Comparison of ENCODE assay signal across 17 cellular contexts in the genomic region with DNA sequence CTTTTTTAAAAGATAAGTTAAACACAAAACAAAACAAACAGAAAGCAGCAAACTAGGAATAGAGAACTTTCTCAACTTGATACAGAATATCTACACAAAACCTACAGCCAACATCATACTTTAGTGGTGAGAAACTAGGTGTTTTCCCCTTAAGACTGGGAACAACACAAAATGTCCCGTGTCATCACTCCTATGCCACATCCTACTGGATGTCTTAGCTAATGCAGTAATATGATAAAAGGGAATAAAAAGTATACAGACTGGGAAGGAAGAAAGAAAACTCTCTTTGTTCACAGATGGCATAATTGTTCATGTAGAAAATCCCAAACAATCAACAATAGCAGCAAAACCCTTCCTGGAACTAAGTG. TPM values are rescaled to one million over a fixed set of nuclear protein-coding genes. Genes with fewer than 3 reads are reported as not detected.
DNase-seq lines count a peak whose midpoint lies in the region; ATAC-seq and TF ChIP-seq lines count a peak whose summit lies in the region.
"Had no signal": no experiment of that assay in that cellular context is flagged by ENCODE, and none has a peak within 500 bp of the region (broad histone marks: within the 10 kb centered on the region; RNA-seq: fewer than 3 reads in every experiment).

No MANE protein-coding gene starts in this region.

- no TSS peak for BruUV-seq in PC-9 (replicated peaks; lab: Mats Ljungman, UMichigan)

- CTCF ChIA-PET in PC-9 (lab: Charles Lee): interaction anchor here (0.5 kb wide), 1 partner anchor 14 kb away, joined by 4 read pairs; no protein-coding TSS in a partner anchor

- no peak for TF ChIP-seq CTCF in PC-9 (conservative IDR thresholded peaks at IDR 0.05)
- TF ChIP-seq CTCF in fibroblast of pulmonary artery (IDR thresholded peaks at IDR 0.05; ENCODE audit: low read length, missing control alignments): no peak
- TF ChIP-seq CTCF in thyroid gland (IDR thresholded peaks at IDR 0.05): no peak

- no peaks in the 10 kb centered on the region for H4K20me1 ChIP-seq in PC-9 (ENCODE audit: insufficient read depth)

- DNase-seq in PC-9 (no peak), fibroblast of pulmonary artery (ENCODE audit: low read depth) (peak; percentile 42), NCI-H187 treated with DMSO at 0.1 percent for 48 hours (lab: John Stamatoyannopoulos, UW) (no peak), Ammon's horn (ENCODE audit: low spot score) (no peak), thyroid gland (no peak), MG63 (no peak)
- DNase-seq: DMS153, EL, HFFc6, NCI-H1048, NCI-H1694, NCI-H446, NCI-H774, SHP77 treated with DMSO at 0.1 percent for 48 hours had no signal

- H3K9me3 ChIP-seq in PC-9 (ENCODE audit: insufficient read depth, low read depth) (peaks cover 7% of the 10 kb centered on the region), thyroid gland (no peaks in the 10 kb centered on the region), MG63 (no peaks in the 10 kb centered on the region)

- H3K9me2 ChIP-seq in PC-9 (ENCODE audit: insufficient read depth): no peaks in the 10 kb centered on the region

- H3K27me3 ChIP-seq in PC-9 (ENCODE audit: insufficient read depth, low read depth) (no peaks in the 10 kb centered on the region), thyroid gland (no peaks in the 10 kb centered on the region), MG63 (no peaks in the 10 kb centered on the region)

- POLR2A ChIA-PET in PC-9 (lab: Charles Lee; ENCODE audit: unreplicated experiment): no interaction called here

- H3K36me3 ChIP-seq in PC-9 (ENCODE audit: low read depth): no peaks in the 10 kb centered on the region
- no peaks in the 10 kb centered on the region for H3K36me3 ChIP-seq in thyroid gland
- H3K36me3 ChIP-seq in MG63: no peaks in the 10 kb centered on the region; the same call in 1 of the 2 replicates

- H3K4me3 ChIP-seq in PC-9 (no peak overlapping the region), fibroblast of pulmonary artery (replicated peaks; ENCODE audit: low read depth, low read length) (no peak overlapping the region), thyroid gland (replicated peaks in 1 of 3) (no peak overlapping the region), MG63 (no peak overlapping the region)

- TF ChIP-seq POLR2A in thyroid gland (IDR thresholded peaks at IDR 0.05): no peak

- H3F3A ChIP-seq in PC-9 (ENCODE audit: insufficient read depth, low read depth): peaks cover 23% of the 10 kb centered on the region

- H3K4me1 ChIP-seq in PC-9 (replicated peaks; ENCODE audit: insufficient read depth) (peaks cover 47% of the 10 kb centered on the region), thyroid gland (no peaks in the 10 kb centered on the region)

- WGBS in thyroid gland, 2 donors: 76 to 85% methylated on average over 1 of the region's 1 CpG

- ATAC-seq in GM18868 (IDR thresholded peaks at IDR 0.05; ENCODE audit: unreplicated experiment) (peak; percentile 47), HG02642 (IDR thresholded peaks at IDR 0.05; ENCODE audit: poor library complexity, unreplicated experiment) (peak; percentile 12)

- intact Hi-C loops in PC-9 (cut with micrococcal nuclease; ENCODE audit: unreplicated experiment) (no loop called here), thyroid gland (cut with DNase I) (no loop called here)

- H3K79me2 ChIP-seq in PC-9 (ENCODE audit: low read depth): no peaks in the 10 kb centered on the region

- H2AFZ ChIP-seq in PC-9: no peak overlapping the region

- H3K27ac ChIP-seq in PC-9 (peak overlapping the region; percentile 47), thyroid gland (no peak overlapping the region)
- H3K27ac ChIP-seq: C4-2B had no signal

- peak overlapping the region; percentile 39; the same call in 1 of the 2 replicates for H3K4me2 ChIP-seq in PC-9

RNA-seq across cellular contexts. Expression of a gene that starts 45.9 kb away (rescaled TPM):
- total RNA-seq in PC-9 (2021): 21.6 and 31.1 TPM in 2 replicates
- total RNA-seq in thyroid gland: 10 to 100 TPM; 11.7 to 22.2 (median 14.8) TPM
- total RNA-seq in MG63 (2014; rRNA removed; shearing (Covaris generic); ENCODE audit: low replicate concordance): 57.0 and 70.5 TPM in 2 replicates
